ENCODE assay signal across 13 cellular contexts in the genomic region with DNA sequence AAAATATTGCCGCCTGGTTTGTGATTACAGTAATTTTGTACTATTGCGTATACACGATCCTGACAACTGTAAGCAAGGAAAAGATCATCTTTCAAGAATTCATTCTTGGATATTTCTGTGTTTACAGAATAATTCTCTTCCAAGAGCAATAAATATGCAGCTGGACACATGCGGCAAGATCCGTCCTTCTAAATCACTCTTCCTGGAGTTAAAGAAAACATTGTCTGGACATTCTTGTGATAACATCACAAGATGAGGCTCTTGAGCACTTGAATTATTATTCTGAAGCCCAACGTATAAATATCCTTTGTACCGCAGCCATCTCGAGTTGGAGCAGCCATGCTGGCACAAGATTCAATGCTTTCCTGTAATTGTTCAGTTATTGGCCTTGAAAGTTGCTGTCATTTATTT. TPM values are rescaled to one million over a fixed set of nuclear protein-coding genes. Genes with fewer than 3 reads are reported as not detected.
DNase-seq lines count a peak whose midpoint lies in the region; ATAC-seq, FAIRE-seq and TF ChIP-seq lines count a peak whose summit lies in the region.
"Had no signal": no experiment of that assay in that cellular context is flagged by ENCODE, and none has a peak within 500 bp of the region (broad histone marks: within the 10 kb centered on the region; RNA-seq: fewer than 3 reads in every experiment).

No MANE protein-coding gene starts in this region.

- TF ChIP-seq POLR2A in GM12891 (IDR thresholded peaks at IDR 0.05; ENCODE audit: low read depth, low read length): no peak

- no peaks in the 10 kb centered on the region for H3K27me3 Mint-ChIP-seq in activated naive CD8-positive, alpha-beta T cell treated with anti-CD3 and anti-CD28 coated beads, Interleukin-2, amount 50 U/mL, for 24 hours
- H3K27me3 Mint-ChIP-seq: activated CD4-positive, alpha-beta memory T cell treated with anti-CD3 and anti-CD28 coated beads for 36 hours had no signal

- peaks cover 2% of the 10 kb centered on the region for H3K36me3 Mint-ChIP-seq in activated naive CD8-positive, alpha-beta T cell treated with anti-CD3 and anti-CD28 coated beads, Interleukin-2, amount 50 U/mL, for 24 hours (ENCODE audit: low read depth)
- H3K36me3 Mint-ChIP-seq: activated CD4-positive, alpha-beta memory T cell treated with anti-CD3 and anti-CD28 coated beads for 36 hours had no signal

- peak; percentile 81 for ATAC-seq in SK-N-SH treated with all-trans-retinoic acid at 6 μM for 48 hours
- no peak for ATAC-seq in psoas muscle
- no peak for ATAC-seq in activated naive CD8-positive, alpha-beta T cell treated with anti-CD3 and anti-CD28 coated beads, Interleukin-2, amount 50 U/mL, for 24 hours
- ATAC-seq: K562 had no signal

- peaks cover 4 to 28% of the 10 kb centered on the region in 2 donors for H3K36me3 ChIP-seq in psoas muscle (ENCODE audit: insufficient read depth in 1 of 2, low read depth in 1 of 2)

- H3K4me1 ChIP-seq in psoas muscle: peaks cover 59% of the 10 kb centered on the region

- WGBS in psoas muscle, 3 donors: 5 to 9% (median 6%) methylated on average over 8 of the region's 8 CpGs

- H3K4me3 Mint-ChIP-seq in activated naive CD8-positive, alpha-beta T cell treated with anti-CD3 and anti-CD28 coated beads, Interleukin-2, amount 50 U/mL, for 24 hours: no peak overlapping the region
- H3K4me3 Mint-ChIP-seq: activated CD4-positive, alpha-beta memory T cell treated with anti-CD3 and anti-CD28 coated beads for 36 hours had no signal

- peak; percentile 73 for DNase-seq in COLO829 (ENCODE audit: low spot score)
- peak; percentile 89 for DNase-seq in fibroblast of the conjunctiva (ENCODE audit: low read depth)
- DNase-seq in psoas muscle: no peak
- no peak for DNase-seq in COR-L47 (lab: John Stamatoyannopoulos, UW)
- no peak for DNase-seq in GM12891 (ENCODE audit: insufficient read length, low spot score)
- DNase-seq in CD1c-positive myeloid dendritic cell (ENCODE audit: extremely low spot score): no peak
- no peak for DNase-seq in activated naive CD8-positive, alpha-beta T cell treated with anti-CD3 and anti-CD28 coated beads, Interleukin-2, amount 50 U/mL, for 24 hours
- DNase-seq: activated CD4-positive, alpha-beta memory T cell treated with anti-CD3 and anti-CD28 coated beads for 36 hours; NCI-H510A; posterior cingulate gyrus had no signal

- FAIRE-seq in GM12891 (lab: Jason Lieb, UNC): no peak
- FAIRE-seq: bronchial epithelial cell, K562 had no signal

- no peaks in the 10 kb centered on the region for H3K27me3 ChIP-seq in psoas muscle (ENCODE audit: insufficient read depth in 3 of 3, low read length in 2 of 3)

- peak overlapping the region; percentile 88 for H3K27ac ChIP-seq in psoas muscle

- intact Hi-C loops in psoas muscle (cut with DNase I): no loop called here

- H3K4me3 ChIP-seq in psoas muscle: no peak overlapping the region
- H3K4me3 ChIP-seq: K562 had no signal

- TF ChIP-seq CTCF in psoas muscle (IDR thresholded peaks at IDR 0.05): no peak

- H3K9me3 ChIP-seq in psoas muscle: no peaks in the 10 kb centered on the region

- H3K4me1 Mint-ChIP-seq in activated naive CD8-positive, alpha-beta T cell treated with anti-CD3 and anti-CD28 coated beads, Interleukin-2, amount 50 U/mL, for 24 hours: no peaks in the 10 kb centered on the region

- H3K27ac Mint-ChIP-seq in activated naive CD8-positive, alpha-beta T cell treated with anti-CD3 and anti-CD28 coated beads, Interleukin-2, amount 50 U/mL, for 24 hours: no peak overlapping the region
- H3K27ac Mint-ChIP-seq: activated CD4-positive, alpha-beta memory T cell treated with anti-CD3 and anti-CD28 coated beads for 36 hours had no signal

- no peaks in the 10 kb centered on the region for H3K9me3 Mint-ChIP-seq in activated naive CD8-positive, alpha-beta T cell treated with anti-CD3 and anti-CD28 coated beads, Interleukin-2, amount 50 U/mL, for 24 hours
- H3K9me3 Mint-ChIP-seq: activated CD4-positive, alpha-beta memory T cell treated with anti-CD3 and anti-CD28 coated beads for 36 hours had no signal

TF ChIP-seq in SK-N-SH treated with all-trans-retinoic acid at 6 μM for 48 hours, 23 proteins besides CTCF, POLR2A, EP300 and RAD21:
- TF ChIP-seq, protein P1, sequence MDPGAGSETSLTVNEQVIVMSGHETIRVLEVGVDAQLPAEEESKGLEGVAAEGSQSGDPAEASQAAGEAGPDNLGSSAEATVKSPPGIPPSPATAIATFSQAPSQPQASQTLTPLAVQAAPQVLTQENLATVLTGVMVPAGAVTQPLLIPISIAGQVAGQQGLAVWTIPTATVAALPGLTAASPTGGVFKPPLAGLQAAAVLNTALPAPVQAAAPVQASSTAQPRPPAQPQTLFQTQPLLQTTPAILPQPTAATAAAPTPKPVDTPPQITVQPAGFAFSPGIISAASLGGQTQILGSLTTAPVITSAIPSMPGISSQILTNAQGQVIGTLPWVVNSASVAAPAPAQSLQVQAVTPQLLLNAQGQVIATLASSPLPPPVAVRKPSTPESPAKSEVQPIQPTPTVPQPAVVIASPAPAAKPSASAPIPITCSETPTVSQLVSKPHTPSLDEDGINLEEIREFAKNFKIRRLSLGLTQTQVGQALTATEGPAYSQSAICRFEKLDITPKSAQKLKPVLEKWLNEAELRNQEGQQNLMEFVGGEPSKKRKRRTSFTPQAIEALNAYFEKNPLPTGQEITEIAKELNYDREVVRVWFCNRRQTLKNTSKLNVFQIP (CRISPR knock-in tag; IDR thresholded peaks at IDR 0.05; ENCODE audit: borderline replicate concordance, low read depth): no peak
- TF ChIP-seq, protein P2, sequence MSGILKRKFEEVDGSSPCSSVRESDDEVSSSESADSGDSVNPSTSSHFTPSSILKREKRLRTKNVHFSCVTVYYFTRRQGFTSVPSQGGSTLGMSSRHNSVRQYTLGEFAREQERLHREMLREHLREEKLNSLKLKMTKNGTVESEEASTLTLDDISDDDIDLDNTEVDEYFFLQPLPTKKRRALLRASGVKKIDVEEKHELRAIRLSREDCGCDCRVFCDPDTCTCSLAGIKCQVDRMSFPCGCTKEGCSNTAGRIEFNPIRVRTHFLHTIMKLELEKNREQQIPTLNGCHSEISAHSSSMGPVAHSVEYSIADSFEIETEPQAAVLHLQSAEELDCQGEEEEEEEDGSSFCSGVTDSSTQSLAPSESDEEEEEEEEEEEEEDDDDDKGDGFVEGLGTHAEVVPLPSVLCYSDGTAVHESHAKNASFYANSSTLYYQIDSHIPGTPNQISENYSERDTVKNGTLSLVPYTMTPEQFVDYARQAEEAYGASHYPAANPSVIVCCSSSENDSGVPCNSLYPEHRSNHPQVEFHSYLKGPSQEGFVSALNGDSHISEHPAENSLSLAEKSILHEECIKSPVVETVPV (CRISPR knock-in tag; IDR thresholded peaks at IDR 0.05): no peak
- peak; percentile 82 for TF ChIP-seq ISL1 (CRISPR knock-in tag; IDR thresholded peaks at IDR 0.05)
- no peak for TF ChIP-seq TCF4 (CRISPR knock-in tag; IDR thresholded peaks at IDR 0.05; ENCODE audit: borderline replicate concordance)
- no peak for TF ChIP-seq CSDC2 (CRISPR knock-in tag; IDR thresholded peaks at IDR 0.05)

TF ChIP-seq in GM12891, 5 proteins besides CTCF, POLR2A, EP300 and RAD21:
- no peak for TF ChIP-seq SPI1 (IDR thresholded peaks at IDR 0.05; ENCODE audit: low read depth, low read length)
- no peak for TF ChIP-seq POU2F2 (IDR thresholded peaks at IDR 0.05; ENCODE audit: low read depth, low read length)
- TF ChIP-seq TAF1 (IDR thresholded peaks at IDR 0.05; ENCODE audit: low read depth, low read length): no peak
- TF ChIP-seq POLR2AphosphoS5 (IDR thresholded peaks at IDR 0.05; ENCODE audit: low read depth, low read length): no peak
- TF ChIP-seq PAX5 (IDR thresholded peaks at IDR 0.05; ENCODE audit: insufficient read depth, low read length, severe bottlenecking): no peak

RNA-seq across cellular contexts. Expression of a gene that starts 9.9 kb away (rescaled TPM):
- total RNA-seq in psoas muscle: 100 to 1,000 TPM in 1 of 4 donors, 10 to 100 TPM in 3; 33.5 to 114 (median 51.7) TPM
- polyA plus RNA-seq in psoas muscle: 10 to 100 TPM; 24.7 to 40.9 (median 28.5) TPM
- polyA plus RNA-seq in GM12891 (2012; ENCODE audit: low read depth, missing spikeins): 2.5 TPM

RNA-seq across cellular contexts. Expression of a gene that starts 51.6 kb away (rescaled TPM):
- 10 to 100 TPM; 14.8 to 19.4 (median 15.5) TPM for total RNA-seq in psoas muscle
- 10 to 100 TPM; 13.2 to 24.6 (median 14.3) TPM for polyA plus RNA-seq in psoas muscle
- 12.3 TPM for polyA plus RNA-seq in GM12891 (2012; ENCODE audit: low read depth, missing spikeins)

RNA-seq across cellular contexts. Expression of a gene that starts 59.4 kb away (rescaled TPM):
- 10 to 100 TPM; 13.3 to 21.4 (median 16.8) TPM for total RNA-seq in psoas muscle
- polyA plus RNA-seq in psoas muscle: 10 to 100 TPM in 1 of 3 donors, 1 to 10 TPM in 2; 5.4 to 18.2 (median 8.8) TPM
- 15.1 TPM for polyA plus RNA-seq in GM12891 (2012; ENCODE audit: low read depth, missing spikeins)

Comparison
In these comparisons a context has a peak if more than half of its experiments do, and no peak if none do; other contexts are left out.
1. DNase-seq: peak in COLO829 (single experiment) and fibroblast of the conjunctiva (single experiment); none in psoas muscle (0 of 2), COR-L47 (single experiment), GM12891 (single experiment), CD1c-positive myeloid dendritic cell (single experiment) and activated naive CD8-positive, alpha-beta T cell treated with anti-CD3 and anti-CD28 coated beads, Interleukin-2, amount 50 U/mL, for 24 hours (single experiment).